Comparison of ENCODE assay signal across 7 cellular contexts in the genomic region with DNA sequence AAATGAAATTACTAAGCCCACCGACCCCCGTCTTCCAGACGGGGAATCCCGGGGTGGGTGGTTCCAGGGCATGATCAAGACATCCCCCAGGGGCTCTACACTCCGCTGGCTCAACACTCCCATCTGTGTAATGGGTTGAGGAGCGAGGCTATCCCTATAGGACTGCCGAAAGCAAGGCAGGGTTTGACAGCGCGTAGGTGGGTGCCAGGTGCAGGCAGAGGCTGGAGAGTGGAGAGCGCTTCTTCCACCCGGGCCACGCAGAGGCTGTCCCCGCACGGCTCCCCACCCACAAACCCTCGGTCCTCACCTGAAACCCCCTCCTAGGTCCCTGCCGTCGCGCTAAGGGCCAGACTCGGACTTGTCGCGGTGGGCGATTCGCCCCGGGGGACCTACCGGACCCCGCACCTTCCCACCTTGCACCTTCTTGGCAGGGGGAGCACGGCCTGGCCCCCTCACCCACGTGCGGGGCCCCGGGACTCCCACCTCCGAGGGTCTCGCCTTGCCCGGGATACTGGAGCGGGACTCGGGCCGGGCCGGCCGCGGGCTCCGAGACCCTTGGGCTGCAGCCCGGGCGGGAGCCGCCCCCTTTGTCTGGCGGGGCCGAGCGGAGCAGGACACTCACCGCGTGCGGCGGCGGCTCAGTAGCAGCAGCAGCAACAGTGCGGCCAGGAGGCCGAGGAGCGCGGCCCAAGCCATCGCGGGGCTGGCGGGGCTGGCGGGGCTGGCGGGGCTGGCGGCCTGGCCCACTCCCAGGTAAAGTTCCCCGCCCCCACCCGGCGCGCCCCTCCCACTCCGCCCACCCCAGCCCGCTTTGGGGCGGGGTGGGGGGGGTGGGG. TPM values are rescaled to one million over a fixed set of nuclear protein-coding genes. Genes with fewer than 3 reads are reported as not detected.
DNase-seq lines count a peak whose midpoint lies in the region; ATAC-seq, FAIRE-seq and TF ChIP-seq lines count a peak whose summit lies in the region.

A gene (minus strand): TSS at position 717 of the 836 bp plus-strand sequence. CDS start 21 bp downstream, at position 696.

- no peak for TF ChIP-seq POLR2A in HepG2 (IDR thresholded peaks at IDR 0.05; ENCODE audit: insufficient read depth in 1 of 2, low read depth in 2 of 2, low read length in 2 of 2)
- no peak for TF ChIP-seq POLR2A in stomach (IDR thresholded peaks at IDR 0.05)

- DNase-seq in NCI-H2227 (lab: John Stamatoyannopoulos, UW; ENCODE audit: unreplicated experiment), result peak; percentile 59
- no peak for DNase-seq in brain microvascular endothelial cell
- DNase-seq in HepG2 (ENCODE audit: low spot score), result no peak
- peak; percentile 25 for DNase-seq in stomach
- DNase-seq in Kasumi-1 (lab: John Stamatoyannopoulos, UW), result no peak

- no peak within 1 kb of the TSS for H3K27ac ChIP-seq in brain microvascular endothelial cell
- H3K27ac ChIP-seq in HepG2 (ENCODE audit: extremely low read length, insufficient read depth, low read length), result no peak within 1 kb of the TSS
- H3K27ac ChIP-seq in stomach, result peak within 1 kb of the TSS; percentile 7 to 86 (median 69)

- H4K20me1 ChIP-seq in HepG2 (ENCODE audit: insufficient read depth, low read length), result no peaks in the 10 kb centered on the region

- H3K9me3 ChIP-seq in HepG2 (ENCODE audit: low read length) (no peaks in the 10 kb centered on the region), stomach (no peaks in the 10 kb centered on the region)

- in situ Hi-C loops in brain microvascular endothelial cell (cut with HindIII; ENCODE audit: low pct_ligation_motif_present, low sequenced_read_pairs), result no loop called here
- in situ Hi-C loops in HepG2 (cut with HindIII; ENCODE audit: extremely low pct_ligation_motif_present, low pct_unique_long_range_greater_than_20kb), result no loop called here

- no peaks in the 10 kb centered on the region for H3K79me2 ChIP-seq in HepG2 (ENCODE audit: insufficient read depth, low read length)

- TF ChIP-seq EP300 in HepG2 (IDR thresholded peaks at IDR 0.05; ENCODE audit: low read depth in 2 of 2, low read length in 2 of 2) (no peak), HepG2 (CRISPR knock-in tag; IDR thresholded peaks at IDR 0.05; ENCODE audit: borderline replicate concordance) (no peak), stomach (IDR thresholded peaks at IDR 0.05) (no peak)

- no TSS peak for BruUV-seq in HepG2 (replicated peaks; lab: Mats Ljungman, UMichigan)

- no peak for FAIRE-seq in HepG2 (lab: Jason Lieb, UNC)

- H3K36me3 ChIP-seq in brain microvascular endothelial cell (replicated peaks) (no peaks in the 10 kb centered on the region), HepG2 (replicated peaks in 1 of 2; ENCODE audit: control insufficient read depth in 1 of 2, insufficient read depth in 2 of 2, low read length in 2 of 2) (no peaks in the 10 kb centered on the region), stomach (no peaks in the 10 kb centered on the region)

- H2AFZ ChIP-seq in HepG2 (ENCODE audit: low read length), result no peak within 1 kb of the TSS

- H3K4me3 ChIP-seq in brain microvascular endothelial cell (ENCODE audit: low read depth, low read length) (peak within 1 kb of the TSS; percentile 48), HepG2 (replicated peaks in 1 of 3; ENCODE audit: insufficient read depth in 1 of 3, low read depth in 2 of 3, low read length in 3 of 3) (no peak within 1 kb of the TSS), stomach (peak within 1 kb of the TSS; percentile 50 to 57 (median 52))

- no peaks in the 10 kb centered on the region for H3K27me3 ChIP-seq in brain microvascular endothelial cell (replicated peaks)
- H3K27me3 ChIP-seq in HepG2 (ENCODE audit: control insufficient read depth in 1 of 2, insufficient read depth in 2 of 2, low read length in 2 of 2), result peaks cover 3 to 46% of the 10 kb centered on the region in 2 experiments; a peak in 4 of 5 replicates
- peaks cover 0 to 30% (median 18%) of the 10 kb centered on the region in 3 donors for H3K27me3 ChIP-seq in stomach

- ATAC-seq in HepG2 (no peak; the same call in 2 of the 3 replicates), HG02938 (IDR thresholded peaks at IDR 0.05; ENCODE audit: unreplicated experiment) (no peak), GM19397 (IDR thresholded peaks at IDR 0.05; ENCODE audit: unreplicated experiment) (no peak)

- intact Hi-C loops in HepG2 (cut with micrococcal nuclease; ENCODE audit: unreplicated experiment) (no loop called here), stomach (cut with DNase I; ENCODE audit: low total_unique reads) (no loop called here)

- CTCF ChIA-PET in HepG2 (lab: Yijun Ruan, JAX; ENCODE audit: low intra/inter-chr PET ratio, low total read pairs), result interaction anchor here (1.0 kb wide), 1 partner anchor 41 kb away, joined by 3 read pairs; no protein-coding TSS in a partner anchor

- H3K4me1 ChIP-seq in HepG2 (ENCODE audit: insufficient read depth, low read length), result peaks cover 19% of the 10 kb centered on the region; the same call in 1 of the 2 replicates
- H3K4me1 ChIP-seq in stomach, result peaks cover 6 to 42% (median 28%) of the 10 kb centered on the region in 4 donors

- no peak for TF ChIP-seq CTCF in brain microvascular endothelial cell (IDR thresholded peaks at IDR 0.05; ENCODE audit: low read depth, low read length, missing control alignments)
- TF ChIP-seq CTCF in HepG2 (CRISPR knock-in tag; IDR thresholded peaks at IDR 0.05), result no peak
- TF ChIP-seq CTCF in stomach (IDR thresholded peaks at IDR 0.05), result no peak

- POLR2A ChIA-PET in HepG2 (lab: Yijun Ruan, JAX), result no interaction called here

- no peak within 1 kb of the TSS for H3K4me2 ChIP-seq in HepG2 (ENCODE audit: low read depth, low read length)

- H3K9ac ChIP-seq in HepG2 (ENCODE audit: insufficient read depth, low read depth, low read length), result no peak within 1 kb of the TSS

- WGBS in HepG2 (ENCODE audit: low lambda C conversion rate), result 83% methylated on average over 67 of the region's 68 CpGs
- 13 to 59% (median 25%) methylated on average over 11 to 68 of the region's 68 CpGs for WGBS in stomach, 5 donors

- no peak for TF ChIP-seq RAD21 in HepG2 (CRISPR knock-in tag; IDR thresholded peaks at IDR 0.05)

TF ChIP-seq in HepG2, 621 proteins besides CTCF, POLR2A, EP300 and RAD21:
- peak; percentile 30; the same call in 1 of the 2 replicates for TF ChIP-seq ZNF768 (CRISPR knock-in tag; IDR thresholded peaks at IDR 0.05)
- TF ChIP-seq SRSF1 (optimal IDR thresholded peaks at IDR 0.05; ENCODE audit: low read depth, low read length), result no peak
- TF ChIP-seq ZNF629 (CRISPR knock-in tag; conservative IDR thresholded peaks at IDR 0.05), result peak; percentile 81
- TF ChIP-seq ZMYM3 (CRISPR knock-in tag; IDR thresholded peaks at IDR 0.05), result peak; percentile 40; the same call in 1 of the 2 replicates
- no peak for TF ChIP-seq CBX5 (CRISPR knock-in tag; IDR thresholded peaks at IDR 0.05; ENCODE audit: borderline replicate concordance)
- 0 out of 2 replicates have a peak, but pooled peaks have one; percentile 30 for TF ChIP-seq PCBP1 (IDR thresholded peaks at IDR 0.05; ENCODE audit: borderline replicate concordance, low read depth, low read length)
- TF ChIP-seq, protein P1, sequence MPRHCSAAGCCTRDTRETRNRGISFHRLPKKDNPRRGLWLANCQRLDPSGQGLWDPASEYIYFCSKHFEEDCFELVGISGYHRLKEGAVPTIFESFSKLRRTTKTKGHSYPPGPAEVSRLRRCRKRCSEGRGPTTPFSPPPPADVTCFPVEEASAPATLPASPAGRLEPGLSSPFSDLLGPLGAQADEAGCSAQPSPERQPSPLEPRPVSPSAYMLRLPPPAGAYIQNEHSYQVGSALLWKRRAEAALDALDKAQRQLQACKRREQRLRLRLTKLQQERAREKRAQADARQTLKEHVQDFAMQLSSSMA (CRISPR knock-in tag; IDR thresholded peaks at IDR 0.05), result no peak
- TF ChIP-seq ATF7-NPFF (CRISPR knock-in tag; IDR thresholded peaks at IDR 0.05; ENCODE audit: low read depth), result no peak

RNA-seq across cellular contexts. Expression of the gene that starts here (rescaled TPM):
- not detected in 2 replicates for total RNA-seq in HepG2 (2016; rRNA removed; fragmentation: Illumina TruSeq; extraction: Trizol)
- not detected in 2 replicates for total RNA-seq in HepG2 (2016; cell fraction: cytosol; rRNA removed; fragmentation: Illumina TruSeq; extraction: Trizol; ENCODE audit: low read depth)
- total RNA-seq in HepG2 (2016; cell fraction: insoluble cytoplasmic fraction; rRNA removed; fragmentation: Illumina TruSeq; extraction: Trizol), result not detected in 2 replicates
- total RNA-seq in HepG2 (2016; cell fraction: membrane; rRNA removed; fragmentation: Illumina TruSeq; extraction: Trizol), result not detected in 2 replicates
- total RNA-seq in HepG2 (2016; cell fraction: nucleus; rRNA removed; fragmentation: Illumina TruSeq; extraction: Trizol), result not detected in 2 replicates
- not detected in 2 replicates for polyA plus RNA-seq in HepG2 (2011; rRNA removed)
- polyA plus RNA-seq in HepG2 (2011; cell fraction: cytosol; rRNA removed), result not detected in 2 replicates
- polyA plus RNA-seq in HepG2 (2011; cell fraction: nucleus; rRNA removed), result not detected in 2 replicates
- polyA plus RNA-seq in HepG2 (2012), result not detected in 2 replicates
- not detected in 2 replicates for polyA plus RNA-seq in HepG2 (2016; cell fraction: cytosol; fragmentation: Illumina TruSeq; extraction: Trizol; ENCODE audit: low read depth)
- not detected in 2 replicates for polyA plus RNA-seq in HepG2 (2016; cell fraction: insoluble cytoplasmic fraction; fragmentation: Illumina TruSeq; extraction: Trizol; ENCODE audit: low read depth)
- polyA plus RNA-seq in HepG2 (2016; cell fraction: membrane; fragmentation: Illumina TruSeq; extraction: Trizol; ENCODE audit: low read depth), result not detected in 2 replicates
- polyA plus RNA-seq in HepG2 (2016; cell fraction: nucleus; fragmentation: Illumina TruSeq; extraction: Trizol; ENCODE audit: insufficient read depth, low read depth), result not detected in 2 replicates
- not detected in 2 replicates for polyA minus RNA-seq in HepG2 (2011; rRNA and poly(A)+ RNA removed; ENCODE audit: low replicate concordance)
- polyA minus RNA-seq in HepG2 (2011; cell fraction: cytosol; rRNA and poly(A)+ RNA removed), result not detected in 2 replicates
- polyA minus RNA-seq in HepG2 (2011; cell fraction: nucleus; rRNA and poly(A)+ RNA removed), result not detected in 2 replicates
- 10 to 100 TPM in 4 of 5 donors, 1 to 10 TPM in 1; 8.4 to 84.8 (median 24.8) TPM for total RNA-seq in stomach
- polyA plus RNA-seq in stomach, result 10 to 100 TPM in 1 of 3 donors, 1 to 10 TPM in 2; 4.9 to 14.8 (median 6.9) TPM

Comparison
In these comparisons a context has a peak if more than half of its experiments do, and no peak if none do; other contexts are left out.
1. RNA of the gene that starts here (total RNA-seq): 8.4 to 84.8 TPM in stomach; not detected in HepG2; every median in the first group is over 4 times any median in the second.
2. DNase-seq: peak in NCI-H2227 (single experiment) and stomach (single experiment); none in brain microvascular endothelial cell (single experiment), HepG2 (single experiment) and Kasumi-1 (0 of 2).
3. H3K27ac ChIP-seq: peak in stomach (5 of 5); none in brain microvascular endothelial cell (single experiment) and HepG2 (single experiment).
4. H3K4me3 ChIP-seq: peak in brain microvascular endothelial cell (single experiment) and stomach (4 of 4); none in HepG2 (0 of 3).